In genomic region chr15:57599299-57599810, GRCh38 we compare ENCODE assay signal across 1 cellular context.
TF ChIP-seq lines count a peak whose summit lies in the region.

No MANE protein-coding gene starts in this region.

TF ChIP-seq in WTC11, 78 proteins besides CTCF, POLR2A, EP300 and RAD21 (continued from another document):
- TF ChIP-seq ATF3 (CRISPR knock-in tag; conservative IDR thresholded peaks at IDR 0.05) = no peak
- TF ChIP-seq, protein P1, sequence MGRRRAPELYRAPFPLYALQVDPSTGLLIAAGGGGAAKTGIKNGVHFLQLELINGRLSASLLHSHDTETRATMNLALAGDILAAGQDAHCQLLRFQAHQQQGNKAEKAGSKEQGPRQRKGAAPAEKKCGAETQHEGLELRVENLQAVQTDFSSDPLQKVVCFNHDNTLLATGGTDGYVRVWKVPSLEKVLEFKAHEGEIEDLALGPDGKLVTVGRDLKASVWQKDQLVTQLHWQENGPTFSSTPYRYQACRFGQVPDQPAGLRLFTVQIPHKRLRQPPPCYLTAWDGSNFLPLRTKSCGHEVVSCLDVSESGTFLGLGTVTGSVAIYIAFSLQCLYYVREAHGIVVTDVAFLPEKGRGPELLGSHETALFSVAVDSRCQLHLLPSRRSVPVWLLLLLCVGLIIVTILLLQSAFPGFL (CRISPR knock-in tag; IDR thresholded peaks at IDR 0.05; ENCODE audit: borderline replicate concordance) = no peak
- TF ChIP-seq MXD4 (CRISPR knock-in tag; IDR thresholded peaks at IDR 0.05; ENCODE audit: borderline replicate concordance) = no peak
